ENCODE assay signal across 8 cellular contexts in the genomic region with DNA sequence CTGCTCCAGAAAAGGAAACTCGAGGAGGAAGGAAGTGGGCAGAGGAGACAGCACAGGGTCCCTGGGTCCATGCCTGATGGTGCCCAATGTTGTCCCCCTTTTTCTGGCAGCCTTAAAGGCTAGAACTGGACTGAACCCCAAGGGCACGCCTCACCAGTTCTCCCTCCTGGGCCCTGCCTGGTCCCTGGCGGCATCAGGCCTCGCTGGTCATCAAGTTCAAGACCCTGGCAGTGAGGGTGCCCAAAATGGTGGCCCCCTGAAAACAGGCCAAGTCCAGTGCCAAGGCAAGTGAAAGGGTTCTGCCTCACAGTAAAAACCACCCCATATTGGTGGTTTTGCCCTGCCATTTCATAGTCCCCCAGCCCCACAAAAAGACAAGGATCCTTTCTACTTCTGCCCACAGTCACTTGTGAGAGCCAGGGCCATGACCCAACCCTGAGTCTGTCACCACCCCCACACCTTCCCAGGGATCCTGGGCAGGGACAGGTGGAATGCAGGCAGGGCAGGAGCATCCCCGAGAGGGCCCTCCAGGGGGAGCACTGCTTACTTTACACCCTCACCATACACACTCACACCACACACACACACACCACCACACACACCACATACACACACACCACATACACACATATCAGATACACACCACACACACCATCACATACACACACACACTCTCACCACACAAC.
DNase-seq lines count a peak whose midpoint lies in the region; ATAC-seq and TF ChIP-seq lines count a peak whose summit lies in the region.

No MANE protein-coding gene starts in this region.

- ATAC-seq in GM19043 (IDR thresholded peaks at IDR 0.05; ENCODE audit: low read depth, unreplicated experiment) (peak; percentile 25), HG03108 (IDR thresholded peaks at IDR 0.05; ENCODE audit: unreplicated experiment) (peak; percentile 7)
- ATAC-seq in stimulated activated naive CD8-positive, alpha-beta T cell treated with anti-CD3 and anti-CD28 coated beads, Interleukin-15, amount 100 ng/mL, for 72 hours = peak; percentile 18

- no peak overlapping the region for H3K27ac ChIP-seq in C4-2B

- no peaks in the 10 kb centered on the region for H3K4me1 Mint-ChIP-seq in activated T-helper 1 cell treated with anti-CD3 and anti-CD28 coated beads, Interleukin-12 subunit alpha, Interleukin-12 subunit beta, Interleukin-2, Interleukin-4 antibody, amounts not matched to agents 30 ng/mL and 10 ng/mL and 1 ng/mL, durations not matched to agents 14 hours and 24 hours and 36 hours (ENCODE audit: low read depth)
- H3K4me1 Mint-ChIP-seq in stimulated activated naive CD8-positive, alpha-beta T cell treated with anti-CD3 and anti-CD28 coated beads, Interleukin-15, amount 100 ng/mL, for 72 hours = peaks cover 7% of the 10 kb centered on the region

- peak overlapping the region; percentile 57 for H3K4me3 Mint-ChIP-seq in activated T-helper 1 cell treated with anti-CD3 and anti-CD28 coated beads, Interleukin-12 subunit alpha, Interleukin-12 subunit beta, Interleukin-2, Interleukin-4 antibody, amounts not matched to agents 30 ng/mL and 10 ng/mL and 1 ng/mL, durations not matched to agents 14 hours and 24 hours and 36 hours
- H3K4me3 Mint-ChIP-seq in stimulated activated naive CD8-positive, alpha-beta T cell treated with anti-CD3 and anti-CD28 coated beads, Interleukin-15, amount 100 ng/mL, for 72 hours = peak overlapping the region; percentile 53 to 67

- H3K27me3 Mint-ChIP-seq in activated T-helper 1 cell treated with anti-CD3 and anti-CD28 coated beads, Interleukin-12 subunit alpha, Interleukin-12 subunit beta, Interleukin-2, Interleukin-4 antibody, amounts not matched to agents 30 ng/mL and 10 ng/mL and 1 ng/mL, durations not matched to agents 14 hours and 24 hours and 36 hours (ENCODE audit: insufficient read depth) = peaks cover 18% of the 10 kb centered on the region
- H3K27me3 Mint-ChIP-seq in stimulated activated naive CD8-positive, alpha-beta T cell treated with anti-CD3 and anti-CD28 coated beads, Interleukin-15, amount 100 ng/mL, for 72 hours = peaks cover 21% of the 10 kb centered on the region

- DNase-seq in activated T-helper 1 cell treated with anti-CD3 and anti-CD28 coated beads, Interleukin-12 subunit alpha, Interleukin-12 subunit beta, Interleukin-2, Interleukin-4 antibody, amounts not matched to agents 30 ng/mL and 10 ng/mL and 1 ng/mL, durations not matched to agents 14 hours and 24 hours and 36 hours (ENCODE audit: low spot score) = no peak
- peak in 1 of 2 donors; percentile 37 for DNase-seq in stimulated activated naive CD8-positive, alpha-beta T cell treated with anti-CD3 and anti-CD28 coated beads, Interleukin-15, amount 100 ng/mL, for 72 hours
- DNase-seq in MV-4-11 (lab: John Stamatoyannopoulos, UW) (no peak), kidney glomerular epithelial cell (lab: John Stamatoyannopoulos, UW) (no peak), Ammon's horn (ENCODE audit: low spot score) (no peak)

- H3K9me3 Mint-ChIP-seq in activated T-helper 1 cell treated with anti-CD3 and anti-CD28 coated beads, Interleukin-12 subunit alpha, Interleukin-12 subunit beta, Interleukin-2, Interleukin-4 antibody, amounts not matched to agents 30 ng/mL and 10 ng/mL and 1 ng/mL, durations not matched to agents 14 hours and 24 hours and 36 hours = peaks cover 22% of the 10 kb centered on the region
- peaks cover 8 to 17% of the 10 kb centered on the region in 2 donors for H3K9me3 Mint-ChIP-seq in stimulated activated naive CD8-positive, alpha-beta T cell treated with anti-CD3 and anti-CD28 coated beads, Interleukin-15, amount 100 ng/mL, for 72 hours

- intact Hi-C loops in activated T-helper 1 cell treated with anti-CD3 and anti-CD28 coated beads, Interleukin-12 subunit alpha, Interleukin-12 subunit beta, Interleukin-2, Interleukin-4 antibody, amounts not matched to agents 30 ng/mL and 10 ng/mL and 1 ng/mL, durations not matched to agents 14 hours and 24 hours and 36 hours (cut with micrococcal nuclease) = loop anchor here (1.0 to 10.0 kb wide), 4 partner anchors 109 to 1507 kb away; no protein-coding TSS in a partner anchor

- H3K36me3 Mint-ChIP-seq in activated T-helper 1 cell treated with anti-CD3 and anti-CD28 coated beads, Interleukin-12 subunit alpha, Interleukin-12 subunit beta, Interleukin-2, Interleukin-4 antibody, amounts not matched to agents 30 ng/mL and 10 ng/mL and 1 ng/mL, durations not matched to agents 14 hours and 24 hours and 36 hours (ENCODE audit: low read depth) = peaks cover 2% of the 10 kb centered on the region

- peak; percentile 28 for TF ChIP-seq CTCF in C4-2B (conservative IDR thresholded peaks at IDR 0.05)

- H3K27ac Mint-ChIP-seq in activated T-helper 1 cell treated with anti-CD3 and anti-CD28 coated beads, Interleukin-12 subunit alpha, Interleukin-12 subunit beta, Interleukin-2, Interleukin-4 antibody, amounts not matched to agents 30 ng/mL and 10 ng/mL and 1 ng/mL, durations not matched to agents 14 hours and 24 hours and 36 hours = peak overlapping the region; percentile 91
- H3K27ac Mint-ChIP-seq in stimulated activated naive CD8-positive, alpha-beta T cell treated with anti-CD3 and anti-CD28 coated beads, Interleukin-15, amount 100 ng/mL, for 72 hours = no peak overlapping the region
